ENCODE assay signal across 13 cellular contexts in the genomic region with DNA sequence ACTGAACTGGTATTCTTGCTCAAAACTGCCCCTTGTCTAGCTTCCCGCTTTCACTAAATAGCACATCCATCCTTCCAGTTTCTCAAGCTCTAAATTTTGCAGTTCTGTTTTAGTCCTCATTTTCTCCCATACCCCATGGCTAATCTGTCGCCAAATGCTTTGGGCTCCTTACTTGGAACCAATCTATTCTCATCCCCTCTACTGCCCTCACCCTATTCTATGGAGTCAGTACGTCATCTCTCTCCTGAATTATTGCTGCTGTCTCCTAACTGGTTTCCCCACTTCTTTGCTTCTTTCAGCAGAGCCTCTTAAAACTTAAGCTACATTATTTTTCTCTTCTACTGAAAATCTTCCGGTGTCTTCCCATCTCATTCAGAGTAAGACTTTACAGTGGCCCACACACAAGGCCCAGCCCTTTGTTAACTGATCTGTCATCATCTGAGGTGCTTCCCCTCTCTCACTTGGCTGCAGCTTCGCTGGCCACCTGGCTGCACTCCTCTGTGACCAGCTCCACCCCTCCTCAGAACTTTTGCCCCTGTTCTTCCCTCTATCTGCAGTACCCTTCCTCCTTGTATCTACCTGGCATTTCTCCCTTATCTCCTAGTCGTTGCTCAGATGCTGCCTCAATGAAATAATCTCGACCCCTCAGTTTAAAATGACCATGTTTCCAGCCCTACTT. TPM values are rescaled to one million over a fixed set of nuclear protein-coding genes. Genes with fewer than 3 reads are reported as not detected.
A peak's percentile ranks its signal among the peaks of the same experiment; 100 is the strongest.
DNase-seq lines count a peak whose midpoint lies in the region; ATAC-seq, FAIRE-seq and TF ChIP-seq lines count a peak whose summit lies in the region.
"Had no signal": no experiment of that assay in that cellular context is flagged by ENCODE, and none has a peak within 500 bp of the region (broad histone marks: within the 10 kb centered on the region; RNA-seq: fewer than 3 reads in every experiment).

No MANE protein-coding gene starts in this region.

- peak; percentile 78 for FAIRE-seq in GM18507 (lab: Jason Lieb, UNC)
- FAIRE-seq: endothelial cell of umbilical vein had no signal

- peak; percentile 59 for ATAC-seq in GM21526 (IDR thresholded peaks at IDR 0.05; ENCODE audit: low FRiP score, unreplicated experiment)
- ATAC-seq in HG03066 (IDR thresholded peaks at IDR 0.05; ENCODE audit: low read depth, unreplicated experiment), result peak; percentile 96
- ATAC-seq in activated CD8-positive, alpha-beta T cell treated with anti-CD3 and anti-CD28 coated beads for 36 hours, result no peak

- H3K4me3 Mint-ChIP-seq in endodermal cell, result no peak overlapping the region
- no peak overlapping the region for H3K4me3 Mint-ChIP-seq in activated CD8-positive, alpha-beta T cell treated with anti-CD3 and anti-CD28 coated beads for 36 hours
- H3K4me3 Mint-ChIP-seq: CD4-positive, alpha-beta T cell had no signal

- H3K9me3 Mint-ChIP-seq in endodermal cell, result no peaks in the 10 kb centered on the region
- no peaks in the 10 kb centered on the region for H3K9me3 Mint-ChIP-seq in activated CD8-positive, alpha-beta T cell treated with anti-CD3 and anti-CD28 coated beads for 36 hours
- H3K9me3 Mint-ChIP-seq: CD4-positive, alpha-beta T cell had no signal

- H3K36me3 Mint-ChIP-seq in endodermal cell (ENCODE audit: low read depth), result peaks cover 11% of the 10 kb centered on the region
- peaks cover 20% of the 10 kb centered on the region for H3K36me3 Mint-ChIP-seq in activated CD8-positive, alpha-beta T cell treated with anti-CD3 and anti-CD28 coated beads for 36 hours (ENCODE audit: low read depth)

- peak overlapping the region; percentile 16 for H3K27ac Mint-ChIP-seq in endodermal cell
- no peak overlapping the region for H3K27ac Mint-ChIP-seq in activated CD8-positive, alpha-beta T cell treated with anti-CD3 and anti-CD28 coated beads for 36 hours
- H3K27ac Mint-ChIP-seq: CD4-positive, alpha-beta T cell had no signal

- POLR2A ChIA-PET in activated CD8-positive, alpha-beta T cell treated with anti-CD3 and anti-CD28 coated beads for 36 hours (lab: Charles Lee), result no interaction called here

- peaks cover 6% of the 10 kb centered on the region for H3K9me3 ChIP-seq in endodermal cell (ENCODE audit: control insufficient read depth, low read length)
- H3K9me3 ChIP-seq: SJSA1 had no signal

- DNase-seq in GM18507 (ENCODE audit: extremely low spot score, insufficient read length, low read depth), result no peak
- no peak for DNase-seq in endodermal cell
- DNase-seq in activated CD8-positive, alpha-beta T cell treated with anti-CD3 and anti-CD28 coated beads for 36 hours, result no peak
- no peak for DNase-seq in stimulated activated CD8-positive, alpha-beta memory T cell treated with anti-CD3 and anti-CD28 coated beads, Interleukin-4, amount 100 ng/mL, for 48 hours
- no peak for DNase-seq in posterior vena cava (ENCODE audit: low spot score)
- DNase-seq in dedifferentiated amniotic fluid mesenchymal stem cell (ENCODE audit: extremely low spot score), result no peak
- DNase-seq: CD4-positive, alpha-beta T cell; NCI-H2171; upper lobe of right lung had no signal

- H3K27me3 ChIP-seq in endodermal cell (ENCODE audit: control insufficient read depth, insufficient read depth, low read length, poor library complexity, severe bottlenecking), result no peaks in the 10 kb centered on the region
- H3K27me3 ChIP-seq: SJSA1, upper lobe of right lung had no signal

- no peak overlapping the region for H3K4me3 ChIP-seq in endodermal cell (ENCODE audit: low read length)
- H3K4me3 ChIP-seq: SJSA1, upper lobe of right lung had no signal

- CTCF ChIA-PET in activated CD8-positive, alpha-beta T cell treated with anti-CD3 and anti-CD28 coated beads for 36 hours (lab: Charles Lee), result interaction anchor here (1.0 to 4.2 kb wide), 4 partner anchors 10 to 80 kb away, joined by 3 to 18 read pairs (median 4); a partner anchor contains a TSS

- peaks cover 10% of the 10 kb centered on the region for H3K36me3 ChIP-seq in endodermal cell (ENCODE audit: control insufficient read depth, insufficient read depth, low read length)
- H3K36me3 ChIP-seq: upper lobe of right lung had no signal

- H3K4me1 Mint-ChIP-seq in endodermal cell, result peaks cover 25% of the 10 kb centered on the region
- H3K4me1 Mint-ChIP-seq in activated CD8-positive, alpha-beta T cell treated with anti-CD3 and anti-CD28 coated beads for 36 hours (ENCODE audit: low read depth), result peaks cover 51% of the 10 kb centered on the region

- H3K9ac ChIP-seq in endodermal cell (ENCODE audit: extremely low read depth, low read length, poor library complexity, severe bottlenecking), result no peak overlapping the region

- H3K27ac ChIP-seq in endodermal cell (ENCODE audit: low read depth, low read length), result no peak overlapping the region
- H3K27ac ChIP-seq: upper lobe of right lung had no signal

- intact Hi-C loops in activated CD8-positive, alpha-beta T cell treated with anti-CD3 and anti-CD28 coated beads for 36 hours (cut with micrococcal nuclease), result no loop called here
- intact Hi-C loops in posterior vena cava (cut with DNase I), result no loop called here

- H3K27me3 Mint-ChIP-seq in endodermal cell (ENCODE audit: insufficient read depth), result no peaks in the 10 kb centered on the region
- no peaks in the 10 kb centered on the region for H3K27me3 Mint-ChIP-seq in activated CD8-positive, alpha-beta T cell treated with anti-CD3 and anti-CD28 coated beads for 36 hours
- H3K27me3 Mint-ChIP-seq: CD4-positive, alpha-beta T cell had no signal

- 72 to 87% methylated on average over 6 to 7 of the region's 7 CpGs for WGBS in endodermal cell (ENCODE audit: insufficient coverage in 1 of 2, insufficient read length in 1 of 2), 2 experiments

- TF ChIP-seq CTCF in endodermal cell (conservative IDR thresholded peaks at IDR 0.05), result no peak
- no peak for TF ChIP-seq CTCF in activated CD8-positive, alpha-beta T cell treated with anti-CD3 and anti-CD28 coated beads for 36 hours (IDR thresholded peaks at IDR 0.05)

- peaks cover 13% of the 10 kb centered on the region for H3K4me1 ChIP-seq in endodermal cell (ENCODE audit: control insufficient read depth, insufficient read depth, low read length)

RNA-seq across cellular contexts. Expression of a gene that starts 9.9 kb away (rescaled TPM):
- total RNA-seq in endodermal cell (10 to 100 TPM; 48.6 to 58.3 TPM), posterior vena cava (10 to 100 TPM; 37.0 to 41.8 TPM)
- polyA plus RNA-seq in endodermal cell (2013, experiment 1 of 2), result 79.5 TPM
- polyA plus RNA-seq in endodermal cell (2013, experiment 2 of 2), result 75.1 TPM
- 10 to 100 TPM; 28.0 to 28.8 TPM for total RNA-seq in activated CD8-positive, alpha-beta T cell treated with anti-CD3 and anti-CD28 coated beads for 36 hours
